ENCODE assay signal across 11 cellular contexts in genomic region chr3:131591394-131591990, GRCh38.
DNase-seq lines count a peak whose midpoint lies in the region; ATAC-seq and TF ChIP-seq lines count a peak whose summit lies in the region.
"Had no signal": no experiment of that assay in that cellular context is flagged by ENCODE, and none has a peak within 500 bp of the region (broad histone marks: within the 10 kb centered on the region; RNA-seq: fewer than 3 reads in every experiment).

No MANE protein-coding gene starts in this region.

- DNase-seq in NCI-H82 (lab: John Stamatoyannopoulos, UW), result peak; percentile 39
- DNase-seq in NCI-H82 treated with DMSO at 0.1 percent for 48 hours (lab: John Stamatoyannopoulos, UW; ENCODE audit: unreplicated experiment), result no peak
- DNase-seq in WTC11 (ENCODE audit: low spot score), result no peak
- DNase-seq in hepatic stellate cell (ENCODE audit: low spot score), result peak; percentile 1
- DNase-seq in smooth muscle cell of the brain vasculature (ENCODE audit: low read depth, low spot score), result peak; percentile 57
- no peak for DNase-seq in NCI-H146 (lab: John Stamatoyannopoulos, UW)
- DNase-seq: GDM1, GOT3, NCI-H1694 had no signal

- CTCF ChIA-PET in WTC11 (lab: Charles Lee), result no interaction called here

- no peaks in the 10 kb centered on the region for H3K36me3 Mint-ChIP-seq in WTC11

- ATAC-seq in WTC11 (peak; percentile 30; the same call in 1 of the 2 replicates), HG02885 (IDR thresholded peaks at IDR 0.05; ENCODE audit: poor library complexity, unreplicated experiment) (no peak), HG03460 (IDR thresholded peaks at IDR 0.05; ENCODE audit: unreplicated experiment) (no peak)

- H3K27ac Mint-ChIP-seq in WTC11, result no peak overlapping the region

- POLR2A ChIA-PET in WTC11 (lab: Charles Lee), result no interaction called here

- no peaks in the 10 kb centered on the region for H3K27me3 Mint-ChIP-seq in WTC11 (ENCODE audit: low read depth)

- H3K9me3 Mint-ChIP-seq in WTC11, result peaks cover 12% of the 10 kb centered on the region

- no peak overlapping the region for H3K4me3 Mint-ChIP-seq in WTC11

- TF ChIP-seq CTCF in WTC11 (IDR thresholded peaks at IDR 0.05), result no peak

- H3K4me1 Mint-ChIP-seq in WTC11, result no peaks in the 10 kb centered on the region

TF ChIP-seq in WTC11, 78 proteins besides CTCF, POLR2A, EP300 and RAD21 (continues in another document):
- TF ChIP-seq IRF2 (CRISPR knock-in tag; IDR thresholded peaks at IDR 0.05; ENCODE audit: borderline replicate concordance, low read depth) (no peak), NR1H2 (CRISPR knock-in tag; IDR thresholded peaks at IDR 0.05) (no peak), MAX (CRISPR knock-in tag; IDR thresholded peaks at IDR 0.05) (no peak), TCF7 (CRISPR knock-in tag; IDR thresholded peaks at IDR 0.05; ENCODE audit: low read depth) (no peak), TEAD1 (CRISPR knock-in tag; IDR thresholded peaks at IDR 0.05) (no peak), JUN (CRISPR knock-in tag; IDR thresholded peaks at IDR 0.05) (no peak), MXD4 (CRISPR knock-in tag; IDR thresholded peaks at IDR 0.05; ENCODE audit: borderline replicate concordance) (no peak), E2F1 (CRISPR knock-in tag; IDR thresholded peaks at IDR 0.05) (no peak), SP1 (CRISPR knock-in tag; conservative IDR thresholded peaks at IDR 0.05) (no peak), ATF1 (CRISPR knock-in tag; IDR thresholded peaks at IDR 0.05) (no peak)
- TF ChIP-seq, protein P1, sequence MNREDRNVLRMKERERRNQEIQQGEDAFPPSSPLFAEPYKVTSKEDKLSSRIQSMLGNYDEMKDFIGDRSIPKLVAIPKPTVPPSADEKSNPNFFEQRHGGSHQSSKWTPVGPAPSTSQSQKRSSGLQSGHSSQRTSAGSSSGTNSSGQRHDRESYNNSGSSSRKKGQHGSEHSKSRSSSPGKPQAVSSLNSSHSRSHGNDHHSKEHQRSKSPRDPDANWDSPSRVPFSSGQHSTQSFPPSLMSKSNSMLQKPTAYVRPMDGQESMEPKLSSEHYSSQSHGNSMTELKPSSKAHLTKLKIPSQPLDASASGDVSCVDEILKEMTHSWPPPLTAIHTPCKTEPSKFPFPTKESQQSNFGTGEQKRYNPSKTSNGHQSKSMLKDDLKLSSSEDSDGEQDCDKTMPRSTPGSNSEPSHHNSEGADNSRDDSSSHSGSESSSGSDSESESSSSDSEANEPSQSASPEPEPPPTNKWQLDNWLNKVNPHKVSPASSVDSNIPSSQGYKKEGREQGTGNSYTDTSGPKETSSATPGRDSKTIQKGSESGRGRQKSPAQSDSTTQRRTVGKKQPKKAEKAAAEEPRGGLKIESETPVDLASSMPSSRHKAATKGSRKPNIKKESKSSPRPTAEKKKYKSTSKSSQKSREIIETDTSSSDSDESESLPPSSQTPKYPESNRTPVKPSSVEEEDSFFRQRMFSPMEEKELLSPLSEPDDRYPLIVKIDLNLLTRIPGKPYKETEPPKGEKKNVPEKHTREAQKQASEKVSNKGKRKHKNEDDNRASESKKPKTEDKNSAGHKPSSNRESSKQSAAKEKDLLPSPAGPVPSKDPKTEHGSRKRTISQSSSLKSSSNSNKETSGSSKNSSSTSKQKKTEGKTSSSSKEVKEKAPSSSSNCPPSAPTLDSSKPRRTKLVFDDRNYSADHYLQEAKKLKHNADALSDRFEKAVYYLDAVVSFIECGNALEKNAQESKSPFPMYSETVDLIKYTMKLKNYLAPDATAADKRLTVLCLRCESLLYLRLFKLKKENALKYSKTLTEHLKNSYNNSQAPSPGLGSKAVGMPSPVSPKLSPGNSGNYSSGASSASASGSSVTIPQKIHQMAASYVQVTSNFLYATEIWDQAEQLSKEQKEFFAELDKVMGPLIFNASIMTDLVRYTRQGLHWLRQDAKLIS (CRISPR knock-in tag; IDR thresholded peaks at IDR 0.05; ENCODE audit: borderline replicate concordance), result no peak
- TF ChIP-seq, protein P2, sequence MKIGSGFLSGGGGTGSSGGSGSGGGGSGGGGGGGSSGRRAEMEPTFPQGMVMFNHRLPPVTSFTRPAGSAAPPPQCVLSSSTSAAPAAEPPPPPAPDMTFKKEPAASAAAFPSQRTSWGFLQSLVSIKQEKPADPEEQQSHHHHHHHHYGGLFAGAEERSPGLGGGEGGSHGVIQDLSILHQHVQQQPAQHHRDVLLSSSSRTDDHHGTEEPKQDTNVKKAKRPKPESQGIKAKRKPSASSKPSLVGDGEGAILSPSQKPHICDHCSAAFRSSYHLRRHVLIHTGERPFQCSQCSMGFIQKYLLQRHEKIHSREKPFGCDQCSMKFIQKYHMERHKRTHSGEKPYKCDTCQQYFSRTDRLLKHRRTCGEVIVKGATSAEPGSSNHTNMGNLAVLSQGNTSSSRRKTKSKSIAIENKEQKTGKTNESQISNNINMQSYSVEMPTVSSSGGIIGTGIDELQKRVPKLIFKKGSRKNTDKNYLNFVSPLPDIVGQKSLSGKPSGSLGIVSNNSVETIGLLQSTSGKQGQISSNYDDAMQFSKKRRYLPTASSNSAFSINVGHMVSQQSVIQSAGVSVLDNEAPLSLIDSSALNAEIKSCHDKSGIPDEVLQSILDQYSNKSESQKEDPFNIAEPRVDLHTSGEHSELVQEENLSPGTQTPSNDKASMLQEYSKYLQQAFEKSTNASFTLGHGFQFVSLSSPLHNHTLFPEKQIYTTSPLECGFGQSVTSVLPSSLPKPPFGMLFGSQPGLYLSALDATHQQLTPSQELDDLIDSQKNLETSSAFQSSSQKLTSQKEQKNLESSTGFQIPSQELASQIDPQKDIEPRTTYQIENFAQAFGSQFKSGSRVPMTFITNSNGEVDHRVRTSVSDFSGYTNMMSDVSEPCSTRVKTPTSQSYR (CRISPR knock-in tag; IDR thresholded peaks at IDR 0.05), result no peak
- TF ChIP-seq, protein P3, sequence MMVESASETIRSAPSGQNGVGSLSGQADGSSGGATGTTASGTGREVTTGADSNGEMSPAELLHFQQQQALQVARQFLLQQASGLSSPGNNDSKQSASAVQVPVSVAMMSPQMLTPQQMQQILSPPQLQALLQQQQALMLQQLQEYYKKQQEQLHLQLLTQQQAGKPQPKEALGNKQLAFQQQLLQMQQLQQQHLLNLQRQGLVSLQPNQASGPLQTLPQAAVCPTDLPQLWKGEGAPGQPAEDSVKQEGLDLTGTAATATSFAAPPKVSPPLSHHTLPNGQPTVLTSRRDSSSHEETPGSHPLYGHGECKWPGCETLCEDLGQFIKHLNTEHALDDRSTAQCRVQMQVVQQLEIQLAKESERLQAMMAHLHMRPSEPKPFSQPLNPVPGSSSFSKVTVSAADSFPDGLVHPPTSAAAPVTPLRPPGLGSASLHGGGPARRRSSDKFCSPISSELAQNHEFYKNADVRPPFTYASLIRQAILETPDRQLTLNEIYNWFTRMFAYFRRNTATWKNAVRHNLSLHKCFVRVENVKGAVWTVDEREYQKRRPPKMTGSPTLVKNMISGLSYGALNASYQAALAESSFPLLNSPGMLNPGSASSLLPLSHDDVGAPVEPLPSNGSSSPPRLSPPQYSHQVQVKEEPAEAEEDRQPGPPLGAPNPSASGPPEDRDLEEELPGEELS (CRISPR knock-in tag; IDR thresholded peaks at IDR 0.05), result no peak
- TF ChIP-seq, protein P4, sequence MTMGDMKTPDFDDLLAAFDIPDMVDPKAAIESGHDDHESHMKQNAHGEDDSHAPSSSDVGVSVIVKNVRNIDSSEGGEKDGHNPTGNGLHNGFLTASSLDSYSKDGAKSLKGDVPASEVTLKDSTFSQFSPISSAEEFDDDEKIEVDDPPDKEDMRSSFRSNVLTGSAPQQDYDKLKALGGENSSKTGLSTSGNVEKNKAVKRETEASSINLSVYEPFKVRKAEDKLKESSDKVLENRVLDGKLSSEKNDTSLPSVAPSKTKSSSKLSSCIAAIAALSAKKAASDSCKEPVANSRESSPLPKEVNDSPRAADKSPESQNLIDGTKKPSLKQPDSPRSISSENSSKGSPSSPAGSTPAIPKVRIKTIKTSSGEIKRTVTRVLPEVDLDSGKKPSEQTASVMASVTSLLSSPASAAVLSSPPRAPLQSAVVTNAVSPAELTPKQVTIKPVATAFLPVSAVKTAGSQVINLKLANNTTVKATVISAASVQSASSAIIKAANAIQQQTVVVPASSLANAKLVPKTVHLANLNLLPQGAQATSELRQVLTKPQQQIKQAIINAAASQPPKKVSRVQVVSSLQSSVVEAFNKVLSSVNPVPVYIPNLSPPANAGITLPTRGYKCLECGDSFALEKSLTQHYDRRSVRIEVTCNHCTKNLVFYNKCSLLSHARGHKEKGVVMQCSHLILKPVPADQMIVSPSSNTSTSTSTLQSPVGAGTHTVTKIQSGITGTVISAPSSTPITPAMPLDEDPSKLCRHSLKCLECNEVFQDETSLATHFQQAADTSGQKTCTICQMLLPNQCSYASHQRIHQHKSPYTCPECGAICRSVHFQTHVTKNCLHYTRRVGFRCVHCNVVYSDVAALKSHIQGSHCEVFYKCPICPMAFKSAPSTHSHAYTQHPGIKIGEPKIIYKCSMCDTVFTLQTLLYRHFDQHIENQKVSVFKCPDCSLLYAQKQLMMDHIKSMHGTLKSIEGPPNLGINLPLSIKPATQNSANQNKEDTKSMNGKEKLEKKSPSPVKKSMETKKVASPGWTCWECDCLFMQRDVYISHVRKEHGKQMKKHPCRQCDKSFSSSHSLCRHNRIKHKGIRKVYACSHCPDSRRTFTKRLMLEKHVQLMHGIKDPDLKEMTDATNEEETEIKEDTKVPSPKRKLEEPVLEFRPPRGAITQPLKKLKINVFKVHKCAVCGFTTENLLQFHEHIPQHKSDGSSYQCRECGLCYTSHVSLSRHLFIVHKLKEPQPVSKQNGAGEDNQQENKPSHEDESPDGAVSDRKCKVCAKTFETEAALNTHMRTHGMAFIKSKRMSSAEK (CRISPR knock-in tag; IDR thresholded peaks at IDR 0.05; ENCODE audit: borderline replicate concordance), result no peak

Comparison
In these comparisons a context has a peak if more than half of its experiments do, and no peak if none do; other contexts are left out.
1. DNase-seq: peak in NCI-H82 (single experiment), hepatic stellate cell (single experiment) and smooth muscle cell of the brain vasculature (single experiment); none in NCI-H82 treated with DMSO at 0.1 percent for 48 hours (single experiment), WTC11 (single experiment) and NCI-H146 (single experiment).